30 cellular contexts compared by ENCODE assay signal in genomic region chr12:1565172-1565571, GRCh38.
"Had no signal": no experiment of that assay in that cellular context is flagged by ENCODE, and none has a peak within 500 bp of the region (broad histone marks: within the 10 kb centered on the region; RNA-seq: fewer than 3 reads in every experiment).

No MANE protein-coding gene starts in this region.

- H3K36me3 ChIP-seq: ascending aorta, cardiac muscle cell, WERI-Rb-1 had no signal

- DNase-seq: activated CD4-positive, alpha-beta memory T cell treated with anti-CD3 and anti-CD28 coated beads, Interleukin-2, amount 10 ng/mL, durations not matched to agents 7 days and 5 days; activated CD4-positive, alpha-beta T cell treated with anti-CD3 and anti-CD28 coated beads for 1 hour; activated CD4-positive, alpha-beta T cell treated with anti-CD3 and anti-CD28 coated beads for 36 hours; activated CD4-positive, alpha-beta T cell treated with anti-CD3 and anti-CD28 coated beads for 48 hours; activated CD4-positive, alpha-beta T cell treated with anti-CD3 and anti-CD28 coated beads, Interleukin-2, amount 10 ng/mL, durations not matched to agents 7 days and 5 days; activated CD4-positive, alpha-beta T cell treated with anti-CD3 and anti-CD28 coated beads, Interleukin-2, amount 50 U/mL, for 48 hours; activated CD4-positive, CD25-positive, alpha-beta regulatory T cell; activated CD8-positive, alpha-beta memory T cell treated with anti-CD3 and anti-CD28 coated beads for 24 hours; activated CD8-positive, alpha-beta memory T cell treated with anti-CD3 and anti-CD28 coated beads, Interleukin-2, amount 10 ng/mL, durations not matched to agents 7 days and 5 days; activated CD8-positive, alpha-beta memory T cell treated with anti-CD3 and anti-CD28 coated beads, Interleukin-2, amount 50 U/mL, for 48 hours; activated CD8-positive, alpha-beta T cell treated with anti-CD3 and anti-CD28 coated beads, Interleukin-2, amount 10 ng/mL, durations not matched to agents 7 days and 5 days; activated effector memory CD4-positive, alpha-beta T cell treated with Interleukin-2 at 50 U/mL for 16 hours; activated gamma-delta T cell; activated naive CD4-positive, alpha-beta T cell treated with anti-CD3 and anti-CD28 coated beads, Interleukin-2, amount 10 ng/mL, durations not matched to agents 7 days and 5 days; activated naive CD4-positive, alpha-beta T cell treated with Interleukin-2 at 50 U/mL for 16 hours; activated naive CD8-positive, alpha-beta T cell treated with anti-CD3 and anti-CD28 coated beads, Interleukin-2, amount 10 ng/mL, durations not matched to agents 7 days and 5 days; activated naive CD8-positive, alpha-beta T cell treated with anti-CD3 and anti-CD28 coated beads, Interleukin-2, amount 50 U/mL, for 24 hours; activated T-cell treated with anti-CD3 and anti-CD28 coated beads, Interleukin-2, amount 50 U/mL, for 24 hours; activated T-cell treated with anti-CD3 and anti-CD28 coated beads, Interleukin-2, amount 50 U/mL, for 48 hours; amygdala; anterior cingulate cortex; caudate nucleus; cerebellar nuclear complex; T-helper 2 cell; T-helper 9 cell; WERI-Rb-1 had no signal

- H3K4me3 ChIP-seq: ascending aorta, cardiac muscle cell had no signal

- H3K9me3 ChIP-seq: ascending aorta had no signal

- H3K27ac ChIP-seq: ascending aorta, cardiac muscle cell, WERI-Rb-1 had no signal

- ATAC-seq: activated CD4-positive, alpha-beta T cell treated with anti-CD3 and anti-CD28 coated beads for 36 hours; activated CD4-positive, CD25-positive, alpha-beta regulatory T cell treated with anti-CD3 and anti-CD28 coated beads, Interleukin-2, amount 50 U/mL, for 24 hours; activated CD8-positive, alpha-beta memory T cell treated with anti-CD3 and anti-CD28 coated beads, Interleukin-2, amount 10 ng/mL, durations not matched to agents 7 days and 5 days; activated CD8-positive, alpha-beta T cell treated with anti-CD3 and anti-CD28 coated beads, Interleukin-2, amount 10 ng/mL, durations not matched to agents 7 days and 5 days; activated naive CD8-positive, alpha-beta T cell treated with anti-CD3 and anti-CD28 coated beads, Interleukin-2, amount 50 U/mL, for 24 hours; WTC11 had no signal

- H3K27me3 ChIP-seq: ascending aorta, cardiac muscle cell had no signal

- H3K4me1 ChIP-seq: ascending aorta had no signal
